8 cellular contexts compared by ENCODE assay signal in genomic region chr6:73515204-73516101, GRCh38. TPM values are rescaled to one million over a fixed set of nuclear protein-coding genes. Genes with fewer than 3 reads are reported as not detected.
DNase-seq lines count a peak whose midpoint lies in the region; ATAC-seq and FAIRE-seq lines count a peak whose summit lies in the region.

No MANE protein-coding gene starts in this region.

- peak overlapping the region in 9 of 11 experiments; percentile 70 to 93 (median 75); a peak in 14 of 22 replicates for H3K4me2 ChIP-seq in BLaER1 treated with 17β-estradiol and CSF1 and Interleukin-3, amounts not matched to agents 10 nM and 100 nM

- FAIRE-seq in GM18507 (lab: Jason Lieb, UNC) = peak; percentile 69

- peaks cover 57 to 73% (median 61%) of the 10 kb centered on the region in 11 experiments for H3K36me3 ChIP-seq in BLaER1 treated with 17β-estradiol and CSF1 and Interleukin-3, amounts not matched to agents 10 nM and 100 nM
- peaks cover 0 to 13% of the 10 kb centered on the region in 2 donors for H3K36me3 ChIP-seq in esophagus (ENCODE audit: control insufficient read depth in 2 of 2, insufficient read depth in 2 of 2, low read length in 1 of 2)
- peaks cover 0 to 4% of the 10 kb centered on the region in 2 donors for H3K36me3 ChIP-seq in aorta (ENCODE audit: control insufficient read depth in 1 of 2, insufficient read depth in 2 of 2, low read length in 1 of 2)

- CTCF ChIA-PET in activated CD4-positive, alpha-beta memory T cell treated with anti-CD3 and anti-CD28 coated beads for 36 hours (lab: Charles Lee) = interaction anchor here (0.7 to 2.3 kb wide), 6 partner anchors 54 to 138 kb away, joined by 3 to 12 read pairs (median 4); partner anchors contain the start of genes MTO1 and SLC17A5

- H4K20me1 ChIP-seq in BLaER1 treated with 17β-estradiol and CSF1 and Interleukin-3, amounts not matched to agents 10 nM and 100 nM = peaks cover 78 to 99% (median 93%) of the 10 kb centered on the region in 11 experiments

- POLR2A ChIA-PET in activated CD4-positive, alpha-beta memory T cell treated with anti-CD3 and anti-CD28 coated beads for 36 hours (lab: Charles Lee) = interaction anchor here (0.6 to 6.5 kb wide), 9 partner anchors 7 to 138 kb away, joined by 4 to 50 read pairs (median 16); partner anchors contain the start of genes CGAS, EEF1A1, MTO1 and SLC17A5
- POLR2A ChIA-PET in naive thymus-derived CD8-positive, alpha-beta T cell (lab: Charles Lee) = interaction anchor here (0.6 to 5.6 kb wide), 9 partner anchors 13 to 138 kb away, joined by 3 to 62 read pairs (median 4); partner anchors contain the start of genes CGAS, MTO1 and SLC17A5

- H3K9me3 Mint-ChIP-seq in activated CD4-positive, alpha-beta memory T cell treated with anti-CD3 and anti-CD28 coated beads for 36 hours = no peaks in the 10 kb centered on the region
- H3K9me3 Mint-ChIP-seq in naive thymus-derived CD8-positive, alpha-beta T cell = no peaks in the 10 kb centered on the region

- no peaks in the 10 kb centered on the region; a peak in 3 of 22 replicates for H3K9me3 ChIP-seq in BLaER1 treated with 17β-estradiol and CSF1 and Interleukin-3, amounts not matched to agents 10 nM and 100 nM (replicated peaks in 1 of 11)
- H3K9me3 ChIP-seq in esophagus (ENCODE audit: control insufficient read depth in 2 of 2, insufficient read depth in 1 of 2, low read depth in 1 of 2, low read length in 1 of 2) (no peaks in the 10 kb centered on the region), aorta (ENCODE audit: control insufficient read depth, low read length) (no peaks in the 10 kb centered on the region)

- intact Hi-C loops in activated CD4-positive, alpha-beta memory T cell treated with anti-CD3 and anti-CD28 coated beads for 36 hours (cut with micrococcal nuclease) = loop anchor here (1.0 kb wide), 3 partner anchors 70 to 139 kb away; no protein-coding TSS in a partner anchor
- intact Hi-C loops in aorta (cut with DNase I) = loop anchor here (2.0 kb wide), 1 partner anchor 95 kb away; no protein-coding TSS in a partner anchor

- H3K27ac ChIP-seq in BLaER1 treated with 17β-estradiol and CSF1 and Interleukin-3, amounts not matched to agents 10 nM and 100 nM = peak overlapping the region; percentile 37 to 67 (median 49); a peak in 20 of 22 replicates
- H3K27ac ChIP-seq in esophagus (ENCODE audit: low read depth in 2 of 2, low read length in 1 of 2) (peak overlapping the region; percentile 50 to 64), aorta (ENCODE audit: low read depth in 1 of 2, low read length in 2 of 2) (no peak overlapping the region)

- H3K9ac ChIP-seq in BLaER1 treated with 17β-estradiol and CSF1 and Interleukin-3, amounts not matched to agents 10 nM and 100 nM = peak overlapping the region; percentile 24 to 99 (median 70); a peak in 20 of 22 replicates

- peak overlapping the region in 5 of 10 experiments; percentile 37 to 97 (median 57); a peak in 5 of 20 replicates for H3K4me3 ChIP-seq in BLaER1 treated with 17β-estradiol and CSF1 and Interleukin-3, amounts not matched to agents 10 nM and 100 nM
- H3K4me3 ChIP-seq in esophagus (ENCODE audit: low read depth in 1 of 2, low read length in 2 of 2) (no peak overlapping the region), aorta (ENCODE audit: low read length in 2 of 2) (no peak overlapping the region)

- WGBS in esophagus, 2 donors = 30 to 38% methylated on average over 4 of the region's 4 CpGs
- WGBS in aorta, 2 donors = 20 to 24% methylated on average over 4 of the region's 4 CpGs

- DNase-seq in GM18507 (ENCODE audit: extremely low spot score, insufficient read length, low read depth) (no peak), NCI-H2196 (lab: John Stamatoyannopoulos, UW; ENCODE audit: unreplicated experiment) (peak; percentile 55), aorta (no peak)
- DNase-seq in activated CD4-positive, alpha-beta memory T cell treated with anti-CD3 and anti-CD28 coated beads for 36 hours = peak; percentile 62
- DNase-seq in naive thymus-derived CD8-positive, alpha-beta T cell = peak; percentile 16 to 80 (median 56)

- H3K36me3 Mint-ChIP-seq in activated CD4-positive, alpha-beta memory T cell treated with anti-CD3 and anti-CD28 coated beads for 36 hours = peaks cover 53% of the 10 kb centered on the region
- H3K36me3 Mint-ChIP-seq in naive thymus-derived CD8-positive, alpha-beta T cell = peaks cover 10 to 71% (median 19%) of the 10 kb centered on the region in 3 donors

- peaks cover 8 to 48% (median 28%) of the 10 kb centered on the region in 10 experiments; a peak in 18 of 20 replicates for H3K4me1 ChIP-seq in BLaER1 treated with 17β-estradiol and CSF1 and Interleukin-3, amounts not matched to agents 10 nM and 100 nM
- H3K4me1 ChIP-seq in esophagus (ENCODE audit: control insufficient read depth in 2 of 2, insufficient read depth in 2 of 2, low read length in 1 of 2) (peaks cover 0 to 2% of the 10 kb centered on the region in 2 donors), aorta (ENCODE audit: control insufficient read depth in 1 of 2, insufficient read depth in 2 of 2, low read length in 2 of 2) (no peaks in the 10 kb centered on the region)

- peak overlapping the region; percentile 87 for H3K27ac Mint-ChIP-seq in activated CD4-positive, alpha-beta memory T cell treated with anti-CD3 and anti-CD28 coated beads for 36 hours
- H3K27ac Mint-ChIP-seq in naive thymus-derived CD8-positive, alpha-beta T cell = peak overlapping the region; percentile 72 to 92 (median 81)

- no peaks in the 10 kb centered on the region; a peak in 1 of 22 replicates for H3K27me3 ChIP-seq in BLaER1 treated with 17β-estradiol and CSF1 and Interleukin-3, amounts not matched to agents 10 nM and 100 nM
- no peaks in the 10 kb centered on the region for H3K27me3 ChIP-seq in esophagus (ENCODE audit: control insufficient read depth in 1 of 2, insufficient read depth in 2 of 2, low read length in 2 of 2)
- no peaks in the 10 kb centered on the region for H3K27me3 ChIP-seq in aorta (ENCODE audit: control insufficient read depth in 1 of 2, insufficient read depth in 2 of 2, low read length in 1 of 2)

- peak overlapping the region; percentile 98 for H3K4me3 Mint-ChIP-seq in activated CD4-positive, alpha-beta memory T cell treated with anti-CD3 and anti-CD28 coated beads for 36 hours
- H3K4me3 Mint-ChIP-seq in naive thymus-derived CD8-positive, alpha-beta T cell = peak overlapping the region in 8 of 10 donors; percentile 1 to 65 (median 46)

- peaks cover 11% of the 10 kb centered on the region for H3K27me3 Mint-ChIP-seq in activated CD4-positive, alpha-beta memory T cell treated with anti-CD3 and anti-CD28 coated beads for 36 hours
- no peaks in the 10 kb centered on the region for H3K27me3 Mint-ChIP-seq in naive thymus-derived CD8-positive, alpha-beta T cell

- ATAC-seq in HG02938 (IDR thresholded peaks at IDR 0.05; ENCODE audit: unreplicated experiment) (peak; percentile 46), aorta (ENCODE audit: low FRiP score) (peak; percentile 52)
- peak; percentile 33 to 46 for ATAC-seq in naive thymus-derived CD8-positive, alpha-beta T cell

- peaks cover 46% of the 10 kb centered on the region for H3K4me1 Mint-ChIP-seq in activated CD4-positive, alpha-beta memory T cell treated with anti-CD3 and anti-CD28 coated beads for 36 hours (ENCODE audit: low read depth)
- peaks cover 19 to 58% (median 56%) of the 10 kb centered on the region in 4 donors for H3K4me1 Mint-ChIP-seq in naive thymus-derived CD8-positive, alpha-beta T cell

RNA-seq across cellular contexts. Expression of gene EEF1A1, which starts 5.4 kb away (rescaled TPM):
- total RNA-seq in activated CD4-positive, alpha-beta memory T cell treated with anti-CD3 and anti-CD28 coated beads for 36 hours = over 10,000 TPM; 16,691 to 17,144 TPM
- polyA plus RNA-seq in esophagus (1,000 to 10,000 TPM; 5,932 to 7,853 TPM), aorta (over 10,000 TPM in 1 of 2 donors, 1,000 to 10,000 TPM in 1; 9,464 to 18,336 TPM)
- total RNA-seq in naive thymus-derived CD8-positive, alpha-beta T cell = over 10,000 TPM; 14,584 to 14,776 TPM
- polyA plus RNA-seq in naive thymus-derived CD8-positive, alpha-beta T cell = over 10,000 TPM; 14,095 to 14,658 (median 14,646) TPM
- total RNA-seq in aorta = 1,000 to 10,000 TPM; 7,659 to 8,197 TPM

RNA-seq across cellular contexts. Expression of gene MTO1, which starts 53.9 kb away (rescaled TPM):
- total RNA-seq in activated CD4-positive, alpha-beta memory T cell treated with anti-CD3 and anti-CD28 coated beads for 36 hours = 10 to 100 TPM; 40.7 to 47.7 TPM
- 10 to 100 TPM; 11.8 to 15.8 TPM for polyA plus RNA-seq in esophagus
- 10 to 100 TPM; 87.8 to 90.6 TPM for total RNA-seq in naive thymus-derived CD8-positive, alpha-beta T cell
- 10 to 100 TPM; 23.6 to 33.0 (median 25.0) TPM for polyA plus RNA-seq in naive thymus-derived CD8-positive, alpha-beta T cell
- 10 to 100 TPM; 21.9 to 33.0 TPM for total RNA-seq in aorta
- polyA plus RNA-seq in aorta = 10 to 100 TPM in 1 of 2 donors, 1 to 10 TPM in 1; 6.3 to 13.3 TPM

Comparison
In these comparisons a context has a peak if more than half of its experiments do, and no peak if none do; other contexts are left out.
1. H3K27ac ChIP-seq: peak in BLaER1 treated with 17β-estradiol and CSF1 and Interleukin-3, amounts not matched to agents 10 nM and 100 nM (11 of 11) and esophagus (2 of 2); none in aorta (0 of 2).
2. DNase-seq: peak in NCI-H2196 (single experiment), activated CD4-positive, alpha-beta memory T cell treated with anti-CD3 and anti-CD28 coated beads for 36 hours (single experiment) and naive thymus-derived CD8-positive, alpha-beta T cell (10 of 10); none in GM18507 (single experiment) and aorta (0 of 2).
3. Peak in every context shown above with its lines, with median percentiles within 50 percentile points of each other: ATAC-seq.